1 cellular context compared by ENCODE assay signal in the genomic region with DNA sequence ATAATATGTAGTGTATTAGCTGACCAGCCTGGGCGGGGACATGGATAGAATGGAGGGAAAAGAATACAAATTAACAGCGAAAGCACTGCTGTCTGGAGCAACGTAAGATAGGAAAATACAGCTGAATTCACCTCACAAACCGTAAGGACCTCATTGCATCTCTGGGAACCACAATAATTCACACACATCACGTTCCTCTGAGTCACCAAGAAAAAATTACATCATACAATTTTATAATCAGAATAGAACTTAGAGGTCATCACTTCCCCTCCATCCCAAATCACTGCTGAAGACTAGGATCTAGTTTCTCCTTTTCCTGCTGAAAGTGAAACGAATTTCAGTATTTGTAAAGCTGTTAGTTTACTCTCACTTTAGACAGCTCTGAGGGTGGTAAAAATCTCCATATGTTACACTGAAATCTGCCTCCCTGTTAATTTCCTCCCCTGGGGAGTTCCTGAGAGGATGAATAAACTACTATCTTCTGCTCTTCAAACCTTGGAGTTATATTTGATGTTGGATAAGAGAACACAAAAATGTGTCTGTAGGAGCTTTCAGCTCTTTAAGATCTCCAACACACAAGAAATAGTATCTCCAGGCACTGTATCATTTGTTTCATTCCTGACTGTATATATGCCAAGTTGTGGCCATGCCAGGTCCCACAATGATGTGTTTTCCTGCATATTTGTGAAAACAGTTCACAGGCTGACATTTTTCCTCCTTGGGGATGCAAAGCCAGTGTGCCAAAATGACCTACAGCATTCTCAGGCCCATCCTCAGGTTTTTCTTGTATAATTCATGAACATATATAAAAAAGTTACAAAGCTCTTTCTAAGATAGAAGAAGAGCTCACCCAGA.
TF ChIP-seq lines count a peak whose summit lies in the region.

No MANE protein-coding gene starts in this region.

TF ChIP-seq in GM23338, 12 proteins besides CTCF, POLR2A, EP300 and RAD21 (continued from another document):
- TF ChIP-seq, protein P1, sequence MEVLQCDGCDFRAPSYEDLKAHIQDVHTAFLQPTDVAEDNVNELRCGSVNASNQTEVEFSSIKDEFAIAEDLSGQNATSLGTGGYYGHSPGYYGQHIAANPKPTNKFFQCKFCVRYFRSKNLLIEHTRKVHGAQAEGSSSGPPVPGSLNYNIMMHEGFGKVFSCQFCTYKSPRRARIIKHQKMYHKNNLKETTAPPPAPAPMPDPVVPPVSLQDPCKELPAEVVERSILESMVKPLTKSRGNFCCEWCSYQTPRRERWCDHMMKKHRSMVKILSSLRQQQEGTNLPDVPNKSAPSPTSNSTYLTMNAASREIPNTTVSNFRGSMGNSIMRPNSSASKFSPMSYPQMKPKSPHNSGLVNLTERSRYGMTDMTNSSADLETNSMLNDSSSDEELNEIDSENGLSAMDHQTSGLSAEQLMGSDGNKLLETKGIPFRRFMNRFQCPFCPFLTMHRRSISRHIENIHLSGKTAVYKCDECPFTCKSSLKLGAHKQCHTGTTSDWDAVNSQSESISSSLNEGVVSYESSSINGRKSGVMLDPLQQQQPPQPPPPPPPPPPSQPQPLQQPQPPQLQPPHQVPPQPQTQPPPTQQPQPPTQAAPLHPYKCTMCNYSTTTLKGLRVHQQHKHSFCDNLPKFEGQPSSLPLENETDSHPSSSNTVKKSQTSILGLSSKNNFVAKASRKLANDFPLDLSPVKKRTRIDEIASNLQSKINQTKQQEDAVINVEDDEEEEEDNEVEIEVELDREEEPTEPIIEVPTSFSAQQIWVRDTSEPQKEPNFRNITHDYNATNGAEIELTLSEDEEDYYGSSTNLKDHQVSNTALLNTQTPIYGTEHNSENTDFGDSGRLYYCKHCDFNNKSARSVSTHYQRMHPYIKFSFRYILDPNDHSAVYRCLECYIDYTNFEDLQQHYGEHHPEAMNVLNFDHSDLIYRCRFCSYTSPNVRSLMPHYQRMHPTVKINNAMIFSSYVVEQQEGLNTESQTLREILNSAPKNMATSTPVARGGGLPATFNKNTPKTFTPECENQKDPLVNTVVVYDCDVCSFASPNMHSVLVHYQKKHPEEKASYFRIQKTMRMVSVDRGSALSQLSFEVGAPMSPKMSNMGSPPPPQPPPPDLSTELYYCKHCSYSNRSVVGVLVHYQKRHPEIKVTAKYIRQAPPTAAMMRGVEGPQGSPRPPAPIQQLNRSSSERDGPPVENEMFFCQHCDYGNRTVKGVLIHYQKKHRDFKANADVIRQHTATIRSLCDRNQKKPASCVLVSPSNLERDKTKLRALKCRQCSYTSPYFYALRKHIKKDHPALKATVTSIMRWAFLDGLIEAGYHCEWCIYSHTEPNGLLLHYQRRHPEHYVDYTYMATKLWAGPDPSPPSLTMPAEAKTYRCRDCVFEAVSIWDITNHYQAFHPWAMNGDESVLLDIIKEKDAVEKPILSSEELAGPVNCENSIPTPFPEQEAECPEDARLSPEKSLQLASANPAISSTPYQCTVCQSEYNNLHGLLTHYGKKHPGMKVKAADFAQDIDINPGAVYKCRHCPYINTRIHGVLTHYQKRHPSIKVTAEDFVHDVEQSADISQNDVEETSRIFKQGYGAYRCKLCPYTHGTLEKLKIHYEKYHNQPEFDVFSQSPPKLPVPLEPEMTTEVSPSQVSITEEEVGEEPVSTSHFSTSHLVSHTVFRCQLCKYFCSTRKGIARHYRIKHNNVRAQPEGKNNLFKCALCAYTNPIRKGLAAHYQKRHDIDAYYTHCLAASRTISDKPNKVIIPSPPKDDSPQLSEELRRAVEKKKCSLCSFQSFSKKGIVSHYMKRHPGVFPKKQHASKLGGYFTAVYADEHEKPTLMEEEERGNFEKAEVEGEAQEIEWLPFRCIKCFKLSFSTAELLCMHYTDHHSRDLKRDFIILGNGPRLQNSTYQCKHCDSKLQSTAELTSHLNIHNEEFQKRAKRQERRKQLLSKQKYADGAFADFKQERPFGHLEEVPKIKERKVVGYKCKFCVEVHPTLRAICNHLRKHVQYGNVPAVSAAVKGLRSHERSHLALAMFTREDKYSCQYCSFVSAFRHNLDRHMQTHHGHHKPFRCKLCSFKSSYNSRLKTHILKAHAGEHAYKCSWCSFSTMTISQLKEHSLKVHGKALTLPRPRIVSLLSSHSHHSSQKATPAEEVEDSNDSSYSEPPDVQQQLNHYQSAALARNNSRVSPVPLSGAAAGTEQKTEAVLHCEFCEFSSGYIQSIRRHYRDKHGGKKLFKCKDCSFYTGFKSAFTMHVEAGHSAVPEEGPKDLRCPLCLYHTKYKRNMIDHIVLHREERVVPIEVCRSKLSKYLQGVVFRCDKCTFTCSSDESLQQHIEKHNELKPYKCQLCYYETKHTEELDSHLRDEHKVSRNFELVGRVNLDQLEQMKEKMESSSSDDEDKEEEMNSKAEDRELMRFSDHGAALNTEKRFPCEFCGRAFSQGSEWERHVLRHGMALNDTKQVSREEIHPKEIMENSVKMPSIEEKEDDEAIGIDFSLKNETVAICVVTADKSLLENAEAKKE (CRISPR knock-in tag; IDR thresholded peaks at IDR 0.05): no peak
- TF ChIP-seq EZH2 (IDR thresholded peaks at IDR 0.05; ENCODE audit: low read depth, unreplicated experiment) (no peak), JUNB (IDR thresholded peaks at IDR 0.05; ENCODE audit: unreplicated experiment) (no peak), ZNF331 (CRISPR knock-in tag; IDR thresholded peaks at IDR 0.05; ENCODE audit: low read depth) (no peak), CREB1 (CRISPR knock-in tag; IDR thresholded peaks at IDR 0.05; ENCODE audit: low read depth) (no peak), POLR2AphosphoS5 (IDR thresholded peaks at IDR 0.05; ENCODE audit: low read depth) (no peak)
TF ChIP-seq in GM23338: peak in this region for 0.
